Comparison of ENCODE assay signal across 23 cellular contexts in genomic region chr9:75551866-75552265, GRCh38.
"Had no signal": no experiment of that assay in that cellular context is flagged by ENCODE, and none has a peak within 500 bp of the region (broad histone marks: within the 10 kb centered on the region; RNA-seq: fewer than 3 reads in every experiment).

No MANE protein-coding gene starts in this region.

- H3K9me3 ChIP-seq: gastroesophageal sphincter, left ventricle myocardium inferior, right atrium auricular region had no signal

- ATAC-seq: esophagus mucosa; gastroesophageal sphincter; left cardiac atrium; naive thymus-derived CD4-positive, alpha-beta T cell had no signal

- H3K4me3 ChIP-seq: coronary artery, dorsolateral prefrontal cortex, gastroesophageal sphincter, left ventricle myocardium inferior, lung, right atrium auricular region, sigmoid colon, stomach had no signal

- H3K4me1 ChIP-seq: gastroesophageal sphincter, left ventricle myocardium inferior, right atrium auricular region, sigmoid colon, stomach had no signal

- H3K27ac Mint-ChIP-seq: immature natural killer cell; naive thymus-derived CD4-positive, alpha-beta T cell; nephron progenitor cell had no signal

- H3K36me3 Mint-ChIP-seq: immature natural killer cell; naive thymus-derived CD4-positive, alpha-beta T cell had no signal

- H3K4me1 Mint-ChIP-seq: immature natural killer cell; naive thymus-derived CD4-positive, alpha-beta T cell; nephron progenitor cell had no signal

- H3K36me3 ChIP-seq: gastroesophageal sphincter, left ventricle myocardium inferior, right atrium auricular region, sigmoid colon, stomach had no signal

- H3K27me3 ChIP-seq: dorsolateral prefrontal cortex, gastroesophageal sphincter, right atrium auricular region, sigmoid colon, stomach had no signal

- DNase-seq: cerebellar nuclear complex; dorsolateral prefrontal cortex; effector CD8-positive, alpha-beta T cell; glutamatergic neuron; immature natural killer cell; kidney; left cardiac atrium; left ventricle myocardium inferior; mesenchymal stem cell; midbrain; naive thymus-derived CD4-positive, alpha-beta T cell; nephron progenitor cell; posterior cingulate gyrus; sigmoid colon; small intestine; stimulated activated CD4-positive, alpha-beta T cell treated with anti-CD3 and anti-CD28 coated beads, Interleukin-12 subunit alpha, Interleukin-12 subunit beta, amount 100 ng/mL, for 4 hours; stimulated activated naive CD4-positive, alpha-beta T cell; stomach had no signal

- H3K4me3 Mint-ChIP-seq: immature natural killer cell; naive thymus-derived CD4-positive, alpha-beta T cell; nephron progenitor cell had no signal

- H3K27ac ChIP-seq: coronary artery, dorsolateral prefrontal cortex, gastroesophageal sphincter, left ventricle myocardium inferior, right atrium auricular region, sigmoid colon, stomach had no signal
